8 cellular contexts compared by ENCODE assay signal in the genomic region with DNA sequence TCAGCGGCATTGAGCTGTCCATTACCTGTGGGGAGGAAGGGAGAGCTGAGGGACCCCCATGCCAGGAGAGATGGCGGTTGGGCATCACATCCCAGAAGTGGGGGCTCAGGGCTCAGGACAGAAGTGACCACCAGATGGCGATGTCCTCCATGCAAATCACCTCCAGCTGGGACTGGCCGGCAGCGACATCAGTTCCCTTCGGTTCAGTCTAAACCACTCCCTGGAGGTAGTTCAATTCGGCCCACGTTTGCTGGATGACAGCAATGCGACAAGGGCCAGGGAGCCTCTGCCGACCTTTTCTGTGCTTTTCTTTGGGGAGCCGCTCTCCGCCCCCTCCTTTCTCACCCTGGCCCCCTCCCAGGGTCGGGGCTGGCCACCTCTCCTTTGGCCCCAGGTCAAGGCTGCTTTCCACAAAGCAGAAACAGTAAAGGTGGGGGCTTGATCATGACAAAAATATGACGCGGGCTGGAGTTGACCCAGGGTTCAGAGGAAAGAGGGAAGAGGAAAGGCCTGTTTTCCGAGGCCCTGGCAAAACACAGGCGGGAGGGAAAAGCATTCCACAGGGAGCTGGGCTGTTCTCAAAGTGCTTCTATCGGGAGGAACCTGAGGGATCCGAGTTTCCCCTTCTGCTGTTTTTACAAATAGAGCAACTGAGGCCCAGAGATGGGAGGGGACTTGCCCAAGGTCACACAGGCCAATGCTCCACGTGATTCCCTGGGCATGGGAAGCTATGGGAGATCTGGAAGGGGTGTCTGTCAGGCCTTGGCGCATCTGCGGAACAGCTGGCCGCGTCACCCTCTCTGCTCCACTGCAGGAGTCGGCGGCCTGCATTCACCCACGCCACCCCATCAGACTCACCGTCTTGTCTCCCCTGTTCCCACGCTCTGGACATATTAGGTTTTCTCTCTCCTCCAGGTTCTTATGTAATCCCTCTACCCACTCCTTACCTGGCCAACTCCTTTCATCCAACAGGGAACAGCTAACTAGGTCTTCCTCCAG. TPM values are rescaled to one million over a fixed set of nuclear protein-coding genes. Genes with fewer than 3 reads are reported as not detected.
DNase-seq lines count a peak whose midpoint lies in the region; ATAC-seq, FAIRE-seq and TF ChIP-seq lines count a peak whose summit lies in the region.

No MANE protein-coding gene starts in this region.

- no peaks in the 10 kb centered on the region for H3K36me3 ChIP-seq in CD4-positive, CD25-positive, alpha-beta regulatory T cell (ENCODE audit: control insufficient read depth, insufficient read depth, low read length)
- H3K36me3 ChIP-seq in SK-N-SH (replicated peaks in 1 of 2; ENCODE audit: control insufficient read depth in 1 of 2, insufficient read depth in 2 of 2, low read length in 1 of 2) (no peaks in the 10 kb centered on the region), pancreas (no peaks in the 10 kb centered on the region), thoracic aorta (no peaks in the 10 kb centered on the region)

- DNase-seq in CD4-positive, CD25-positive, alpha-beta regulatory T cell: peak; percentile 28 to 69 (median 45)
- DNase-seq in HL-60 (ENCODE audit: low read depth in 1 of 2, low spot score in 1 of 2) (peak; percentile 38 to 70), SK-N-SH (peak; percentile 90), head of caudate nucleus (peak; percentile 73 to 95 (median 89)), pancreas (peak; percentile 58 to 88 (median 78)), thoracic aorta (ENCODE audit: low spot score) (peak; percentile 59)
- DNase-seq in activated naive CD8-positive, alpha-beta T cell treated with anti-CD3 and anti-CD28 coated beads for 36 hours: peak; percentile 60

- no peaks in the 10 kb centered on the region for H3K36me3 Mint-ChIP-seq in CD4-positive, CD25-positive, alpha-beta regulatory T cell
- no peaks in the 10 kb centered on the region for H3K36me3 Mint-ChIP-seq in activated naive CD8-positive, alpha-beta T cell treated with anti-CD3 and anti-CD28 coated beads for 36 hours

- FAIRE-seq in pancreas (lab: Jason Lieb, UNC): no peak

- no peak for TF ChIP-seq EP300 in SK-N-SH (IDR thresholded peaks at IDR 0.05; ENCODE audit: borderline replicate concordance in 1 of 2, low read depth in 1 of 2, low read length in 1 of 2)

- H4K20me1 ChIP-seq in SK-N-SH (ENCODE audit: insufficient read depth): no peaks in the 10 kb centered on the region

- no peaks in the 10 kb centered on the region for H3K79me2 ChIP-seq in SK-N-SH (ENCODE audit: insufficient read depth)

- peak overlapping the region in 1 of 3 donors; percentile 18 for H3K27ac Mint-ChIP-seq in CD4-positive, CD25-positive, alpha-beta regulatory T cell
- H3K27ac Mint-ChIP-seq in activated naive CD8-positive, alpha-beta T cell treated with anti-CD3 and anti-CD28 coated beads for 36 hours: no peak overlapping the region

- TF ChIP-seq CTCF in HL-60 (IDR thresholded peaks at IDR 0.05; ENCODE audit: insufficient read depth, low read length) (peak; percentile 89), SK-N-SH (IDR thresholded peaks at IDR 0.05) (peak; percentile 86), pancreas (IDR thresholded peaks at IDR 0.05) (peak; percentile 70 to 88 (median 81)), thoracic aorta (IDR thresholded peaks at IDR 0.05) (peak; percentile 89)

- POLR2A ChIA-PET in SK-N-SH (lab: Yijun Ruan, JAX): interaction anchor here (0.9 to 1.3 kb wide), 2 partner anchors 10 to 457 kb away, joined by 3 read pairs; no protein-coding TSS in a partner anchor

- 67% methylated on average over 18 of the region's 29 CpGs for WGBS in SK-N-SH (ENCODE audit: low lambda C conversion rate)
- WGBS in pancreas, 2 donors: 31% methylated on average over 26 to 29 of the region's 29 CpGs

- intact Hi-C loops in head of caudate nucleus (cut with DNase I): loop anchor here (2.0 to 10.0 kb wide), 3 partner anchors 57 to 456 kb away; a partner anchor contains a TSS
- intact Hi-C loops in pancreas (cut with DNase I): no loop called here

- no peak overlapping the region for H3K9ac ChIP-seq in SK-N-SH

- no peaks in the 10 kb centered on the region for H3K4me1 Mint-ChIP-seq in CD4-positive, CD25-positive, alpha-beta regulatory T cell
- no peaks in the 10 kb centered on the region for H3K4me1 Mint-ChIP-seq in activated naive CD8-positive, alpha-beta T cell treated with anti-CD3 and anti-CD28 coated beads for 36 hours

- H3K4me2 ChIP-seq in SK-N-SH: no peak overlapping the region

- H3F3A ChIP-seq in SK-N-SH (replicated peaks; ENCODE audit: insufficient read depth): no peaks in the 10 kb centered on the region

- H3K4me3 ChIP-seq in CD4-positive, CD25-positive, alpha-beta regulatory T cell (ENCODE audit: low read depth, low read length): no peak overlapping the region
- no peak overlapping the region for H3K4me3 ChIP-seq in HL-60 (replicated peaks; ENCODE audit: insufficient read depth, low read length)
- no peak overlapping the region for H3K4me3 ChIP-seq in SK-N-SH (ENCODE audit: low read depth in 2 of 2, low read length in 1 of 2)
- no peak overlapping the region for H3K4me3 ChIP-seq in pancreas
- peak overlapping the region; percentile 58 for H3K4me3 ChIP-seq in thoracic aorta

- H3K4me1 ChIP-seq in CD4-positive, CD25-positive, alpha-beta regulatory T cell (ENCODE audit: control insufficient read depth, insufficient read depth, low read length, poor library complexity, severe bottlenecking): peaks cover 4% of the 10 kb centered on the region
- H3K4me1 ChIP-seq in SK-N-SH (ENCODE audit: control insufficient read depth in 1 of 2, insufficient read depth in 2 of 2, low read depth in 1 of 2, low read length in 1 of 2) (peaks cover 10 to 14% of the 10 kb centered on the region in 2 experiments; a peak in 3 of 4 replicates), pancreas (peaks cover 0 to 4% (median 0%) of the 10 kb centered on the region in 3 donors), thoracic aorta (ENCODE audit: control insufficient read depth in 1 of 2, low read depth in 2 of 2) (peaks cover 0 to 26% of the 10 kb centered on the region in 2 donors)

- H3K9me3 ChIP-seq in CD4-positive, CD25-positive, alpha-beta regulatory T cell (ENCODE audit: control insufficient read depth in 2 of 2, low read length in 2 of 2): no peaks in the 10 kb centered on the region
- H3K9me3 ChIP-seq in SK-N-SH (no peaks in the 10 kb centered on the region), pancreas (no peaks in the 10 kb centered on the region), thoracic aorta (no peaks in the 10 kb centered on the region)

- H3K27ac ChIP-seq in CD4-positive, CD25-positive, alpha-beta regulatory T cell (ENCODE audit: insufficient read depth, low read length, poor library complexity, severe bottlenecking): no peak overlapping the region
- H3K27ac ChIP-seq in HL-60 (replicated peaks) (no peak overlapping the region), SK-N-SH (ENCODE audit: low read depth in 2 of 2, low read length in 1 of 2) (no peak overlapping the region), pancreas (no peak overlapping the region), thoracic aorta (no peak overlapping the region)

- H3K9me2 ChIP-seq in SK-N-SH: no peaks in the 10 kb centered on the region

- H3K27me3 Mint-ChIP-seq in CD4-positive, CD25-positive, alpha-beta regulatory T cell: peaks cover 4% of the 10 kb centered on the region
- peaks cover 10% of the 10 kb centered on the region for H3K27me3 Mint-ChIP-seq in activated naive CD8-positive, alpha-beta T cell treated with anti-CD3 and anti-CD28 coated beads for 36 hours

- no peak overlapping the region for H2AFZ ChIP-seq in SK-N-SH (ENCODE audit: low read depth)

- CTCF ChIA-PET in SK-N-SH (lab: Yijun Ruan, JAX): interaction anchor here (0.6 to 13.9 kb wide), 88 partner anchors 8 to 682 kb away, joined by 3 to 241 read pairs (median 5); a partner anchor contains a TSS

- peak; percentile 97 for TF ChIP-seq RAD21 in SK-N-SH (IDR thresholded peaks at IDR 0.05; ENCODE audit: low read length)

- no peak overlapping the region for H3K4me3 Mint-ChIP-seq in CD4-positive, CD25-positive, alpha-beta regulatory T cell
- H3K4me3 Mint-ChIP-seq in activated naive CD8-positive, alpha-beta T cell treated with anti-CD3 and anti-CD28 coated beads for 36 hours: no peak overlapping the region

- H3K9me3 Mint-ChIP-seq in CD4-positive, CD25-positive, alpha-beta regulatory T cell: peaks cover 0 to 1% (median 0%) of the 10 kb centered on the region in 7 donors
- H3K9me3 Mint-ChIP-seq in activated naive CD8-positive, alpha-beta T cell treated with anti-CD3 and anti-CD28 coated beads for 36 hours: no peaks in the 10 kb centered on the region

- no peaks in the 10 kb centered on the region for H3K27me3 ChIP-seq in CD4-positive, CD25-positive, alpha-beta regulatory T cell (ENCODE audit: control insufficient read depth, insufficient read depth, low read length)
- H3K27me3 ChIP-seq in HL-60 (ENCODE audit: insufficient read depth, poor library complexity, severe bottlenecking): peaks cover 5% of the 10 kb centered on the region
- no peaks in the 10 kb centered on the region for H3K27me3 ChIP-seq in SK-N-SH (ENCODE audit: insufficient read depth)
- no peaks in the 10 kb centered on the region for H3K27me3 ChIP-seq in pancreas
- no peaks in the 10 kb centered on the region for H3K27me3 ChIP-seq in thoracic aorta (replicated peaks; ENCODE audit: insufficient read depth)

- ATAC-seq in CD4-positive, CD25-positive, alpha-beta regulatory T cell (ENCODE audit: low read depth in 2 of 2): peak in 1 of 2 donors; percentile 44
- ATAC-seq in pancreas (peak; percentile 72 to 86 (median 84)), thoracic aorta (ENCODE audit: insufficient number of reproducible peaks, low FRiP score, low read depth) (peak; percentile 78), HG03342 (IDR thresholded peaks at IDR 0.05; ENCODE audit: unreplicated experiment) (no peak)

TF ChIP-seq in SK-N-SH, 30 proteins besides CTCF, POLR2A, EP300 and RAD21 (continues in another document):
- TF ChIP-seq, protein P1, sequence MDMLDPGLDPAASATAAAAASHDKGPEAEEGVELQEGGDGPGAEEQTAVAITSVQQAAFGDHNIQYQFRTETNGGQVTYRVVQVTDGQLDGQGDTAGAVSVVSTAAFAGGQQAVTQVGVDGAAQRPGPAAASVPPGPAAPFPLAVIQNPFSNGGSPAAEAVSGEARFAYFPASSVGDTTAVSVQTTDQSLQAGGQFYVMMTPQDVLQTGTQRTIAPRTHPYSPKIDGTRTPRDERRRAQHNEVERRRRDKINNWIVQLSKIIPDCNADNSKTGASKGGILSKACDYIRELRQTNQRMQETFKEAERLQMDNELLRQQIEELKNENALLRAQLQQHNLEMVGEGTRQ (IDR thresholded peaks at IDR 0.05; ENCODE audit: borderline replicate concordance, low read depth, low read length): no peak
- TF ChIP-seq ELF1 (IDR thresholded peaks at IDR 0.05): no peak
- no peak for TF ChIP-seq MXI1 (IDR thresholded peaks at IDR 0.05; ENCODE audit: low read depth, low read length)

RNA-seq across cellular contexts. Expression of a gene that starts 54.7 kb away (rescaled TPM):
- 133 TPM for total RNA-seq in CD4-positive, CD25-positive, alpha-beta regulatory T cell
- 100 to 1,000 TPM; 148 to 180 (median 168) TPM for polyA plus RNA-seq in CD4-positive, CD25-positive, alpha-beta regulatory T cell
- polyA plus RNA-seq in SK-N-SH (2012; rRNA removed): 77.3 and 89.1 TPM in 2 replicates
- polyA plus RNA-seq in SK-N-SH (2012; cell fraction: cytosol; rRNA removed): 80.8 and 84.8 TPM in 2 replicates
- polyA plus RNA-seq in SK-N-SH (2012; cell fraction: nucleus; rRNA removed): 36.5 and 62.7 TPM in 2 replicates
- 10 to 100 TPM; 87.9 to 90.2 TPM for total RNA-seq in activated naive CD8-positive, alpha-beta T cell treated with anti-CD3 and anti-CD28 coated beads for 36 hours
- total RNA-seq in pancreas: 10 to 100 TPM; 24.4 to 40.2 (median 28.7) TPM
- polyA plus RNA-seq in pancreas: 10 to 100 TPM; 22.5 to 57.0 TPM
- total RNA-seq in thoracic aorta: 10 to 100 TPM; 75.7 to 81.3 TPM
